Comparison of ENCODE assay signal across 8 cellular contexts in genomic region chr1:75908717-75909152, GRCh38. TPM values are rescaled to one million over a fixed set of nuclear protein-coding genes. Genes with fewer than 3 reads are reported as not detected.
DNase-seq lines count a peak whose midpoint lies in the region; ATAC-seq and TF ChIP-seq lines count a peak whose summit lies in the region.

No MANE protein-coding gene starts in this region.

- no peaks in the 10 kb centered on the region for H3K9me3 ChIP-seq in AG04450 (ENCODE audit: control insufficient read depth, insufficient read depth, low read length)
- H3K9me3 ChIP-seq in PC-3 (ENCODE audit: low read length) = no peaks in the 10 kb centered on the region; the same call in 1 of the 2 replicates

- H4K20me1 ChIP-seq in PC-3 (ENCODE audit: low read length) = no peaks in the 10 kb centered on the region

- H3K9me2 ChIP-seq in PC-3 (replicated peaks; ENCODE audit: low read length) = no peaks in the 10 kb centered on the region

- H3K36me3 ChIP-seq in PC-3 (ENCODE audit: low read depth, low read length) = no peaks in the 10 kb centered on the region

- no peaks in the 10 kb centered on the region for H3K79me2 ChIP-seq in PC-3 (ENCODE audit: low read length)

- CTCF ChIA-PET in AG04450 (lab: Charles Lee) = interaction anchor here (0.8 to 1.5 kb wide), 8 partner anchors 10 to 1235 kb away, joined by 3 to 8 read pairs (median 5); no protein-coding TSS in a partner anchor
- CTCF ChIA-PET in PC-3 (lab: Charles Lee) = no interaction called here
- CTCF ChIA-PET in activated CD4-positive, alpha-beta memory T cell treated with anti-CD3 and anti-CD28 coated beads, Interleukin-2, amount 10 ng/mL, durations not matched to agents 7 days and 5 days (lab: Charles Lee) = interaction anchor here (0.8 kb wide), 1 partner anchor 25 kb away, joined by 3 read pairs; no protein-coding TSS in a partner anchor

- H3F3A ChIP-seq in PC-3 (ENCODE audit: low read length, unreplicated experiment) = no peaks in the 10 kb centered on the region

- no peaks in the 10 kb centered on the region for H3K4me1 Mint-ChIP-seq in activated CD4-positive, alpha-beta memory T cell treated with anti-CD3 and anti-CD28 coated beads, Interleukin-2, amount 10 ng/mL, durations not matched to agents 7 days and 5 days
- H3K4me1 Mint-ChIP-seq in activated naive CD8-positive, alpha-beta T cell treated with anti-CD3 and anti-CD28 coated beads, Interleukin-2, amount 50 U/mL, for 24 hours = no peaks in the 10 kb centered on the region

- no peak overlapping the region for H3K4me3 Mint-ChIP-seq in activated CD4-positive, alpha-beta memory T cell treated with anti-CD3 and anti-CD28 coated beads, Interleukin-2, amount 10 ng/mL, durations not matched to agents 7 days and 5 days
- H3K4me3 Mint-ChIP-seq in activated naive CD8-positive, alpha-beta T cell treated with anti-CD3 and anti-CD28 coated beads, Interleukin-2, amount 50 U/mL, for 24 hours = no peak overlapping the region

- H3K4me3 ChIP-seq in AG04450 (ENCODE audit: low read depth, low read length) (no peak overlapping the region), HL-60 (replicated peaks; ENCODE audit: insufficient read depth, low read length) (no peak overlapping the region), PC-3 (ENCODE audit: low read length) (no peak overlapping the region), foreskin fibroblast (ENCODE audit: low read depth in 1 of 2, low read length in 2 of 2) (no peak overlapping the region)

- no peak overlapping the region for H3K27ac ChIP-seq in AG04450 (ENCODE audit: low read depth, low read length)
- no peak overlapping the region for H3K27ac ChIP-seq in HL-60 (replicated peaks)
- H3K27ac ChIP-seq in PC-3 (ENCODE audit: low read length) = no peak overlapping the region

- no peaks in the 10 kb centered on the region for H3K9me3 Mint-ChIP-seq in activated CD4-positive, alpha-beta memory T cell treated with anti-CD3 and anti-CD28 coated beads, Interleukin-2, amount 10 ng/mL, durations not matched to agents 7 days and 5 days
- peaks cover 15% of the 10 kb centered on the region for H3K9me3 Mint-ChIP-seq in activated naive CD8-positive, alpha-beta T cell treated with anti-CD3 and anti-CD28 coated beads, Interleukin-2, amount 50 U/mL, for 24 hours

- H3K27me3 ChIP-seq in AG04450 (ENCODE audit: control insufficient read depth, insufficient read depth, low read length) = no peaks in the 10 kb centered on the region
- no peaks in the 10 kb centered on the region for H3K27me3 ChIP-seq in HL-60 (ENCODE audit: insufficient read depth, poor library complexity, severe bottlenecking)
- peaks cover 36% of the 10 kb centered on the region for H3K27me3 ChIP-seq in PC-3 (ENCODE audit: low read length)

- H3K36me3 Mint-ChIP-seq in activated CD4-positive, alpha-beta memory T cell treated with anti-CD3 and anti-CD28 coated beads, Interleukin-2, amount 10 ng/mL, durations not matched to agents 7 days and 5 days (ENCODE audit: low read depth) = no peaks in the 10 kb centered on the region
- H3K36me3 Mint-ChIP-seq in activated naive CD8-positive, alpha-beta T cell treated with anti-CD3 and anti-CD28 coated beads, Interleukin-2, amount 50 U/mL, for 24 hours (ENCODE audit: low read depth) = peaks cover 4% of the 10 kb centered on the region

- H3K4me1 ChIP-seq in PC-3 (ENCODE audit: insufficient read depth, low read length) = 0 out of 2 replicates have a peak, but pooled peaks cover 4% of the 10 kb centered on the region

- TF ChIP-seq CTCF in AG04450 (IDR thresholded peaks at IDR 0.05; ENCODE audit: low read depth, low read length) (peak; percentile 70), HL-60 (IDR thresholded peaks at IDR 0.05; ENCODE audit: insufficient read depth, low read length) (peak; percentile 69), PC-3 (conservative IDR thresholded peaks at IDR 0.05; ENCODE audit: low read depth, low read length) (peak; percentile 86), foreskin fibroblast (IDR thresholded peaks at IDR 0.05; ENCODE audit: low read depth, low read length) (peak; percentile 57)

- no peak overlapping the region for H3K9ac ChIP-seq in PC-3 (ENCODE audit: low read length)

- DNase-seq in AG04450 (ENCODE audit: low read depth, low spot score) (peak; percentile 11), HL-60 (ENCODE audit: low read depth in 1 of 2, low spot score in 1 of 2) (peak in 1 of 2 experiments; percentile 48), PC-3 (peak; percentile 69), foreskin fibroblast (peak; percentile 35 to 71)
- no peak for DNase-seq in activated CD4-positive, alpha-beta T cell treated with anti-CD3 and anti-CD28 coated beads for 4 hours
- DNase-seq in activated CD4-positive, alpha-beta memory T cell treated with anti-CD3 and anti-CD28 coated beads, Interleukin-2, amount 10 ng/mL, durations not matched to agents 7 days and 5 days = no peak
- no peak for DNase-seq in activated naive CD8-positive, alpha-beta T cell treated with anti-CD3 and anti-CD28 coated beads, Interleukin-2, amount 50 U/mL, for 24 hours

- no TSS peak for BruUV-seq in PC-3 (replicated peaks; lab: Mats Ljungman, UMichigan)

- 0 out of 2 replicates have a peak overlapping the region, but pooled peaks have one; percentile 15 for H3K4me2 ChIP-seq in PC-3 (ENCODE audit: low read length)

- H2AFZ ChIP-seq in PC-3 (ENCODE audit: low read length) = no peak overlapping the region

- POLR2A ChIA-PET in AG04450 (lab: Yijun Ruan, JAX) = interaction anchor here (0.7 kb wide), 1 partner anchor 245 kb away, joined by 4 read pairs; no protein-coding TSS in a partner anchor
- POLR2A ChIA-PET in PC-3 (lab: Charles Lee; ENCODE audit: unreplicated experiment) = no interaction called here
- POLR2A ChIA-PET in activated CD4-positive, alpha-beta memory T cell treated with anti-CD3 and anti-CD28 coated beads, Interleukin-2, amount 10 ng/mL, durations not matched to agents 7 days and 5 days (lab: Charles Lee) = no interaction called here

- no peak overlapping the region for H3K27ac Mint-ChIP-seq in activated CD4-positive, alpha-beta memory T cell treated with anti-CD3 and anti-CD28 coated beads, Interleukin-2, amount 10 ng/mL, durations not matched to agents 7 days and 5 days
- no peak overlapping the region for H3K27ac Mint-ChIP-seq in activated naive CD8-positive, alpha-beta T cell treated with anti-CD3 and anti-CD28 coated beads, Interleukin-2, amount 50 U/mL, for 24 hours

- ATAC-seq in GM18868 (IDR thresholded peaks at IDR 0.05; ENCODE audit: unreplicated experiment) (peak; percentile 96), PC-3 (peak; percentile 79)
- no peak for ATAC-seq in activated naive CD8-positive, alpha-beta T cell treated with anti-CD3 and anti-CD28 coated beads, Interleukin-2, amount 50 U/mL, for 24 hours

- no peaks in the 10 kb centered on the region for H3K27me3 Mint-ChIP-seq in activated CD4-positive, alpha-beta memory T cell treated with anti-CD3 and anti-CD28 coated beads, Interleukin-2, amount 10 ng/mL, durations not matched to agents 7 days and 5 days
- peaks cover 2% of the 10 kb centered on the region for H3K27me3 Mint-ChIP-seq in activated naive CD8-positive, alpha-beta T cell treated with anti-CD3 and anti-CD28 coated beads, Interleukin-2, amount 50 U/mL, for 24 hours

- intact Hi-C loops in PC-3 (cut with micrococcal nuclease) = loop anchor here (5.0 kb wide), 2 partner anchors 244 to 1234 kb away; no protein-coding TSS in a partner anchor

RNA-seq across cellular contexts. Expression of gene ASB17, which starts 23.5 kb away (rescaled TPM):
- not detected in 2 replicates for polyA plus RNA-seq in AG04450 (2011; rRNA removed)
- polyA minus RNA-seq in AG04450 (2011; rRNA and poly(A)+ RNA removed) = not detected in 2 replicates
- not detected in 2 replicates for total RNA-seq in PC-3 (2014; rRNA removed)
- total RNA-seq in activated CD4-positive, alpha-beta memory T cell treated with anti-CD3 and anti-CD28 coated beads, Interleukin-2, amount 10 ng/mL, durations not matched to agents 7 days and 5 days = not detected

Comparison
In these comparisons a context has a peak if more than half of its experiments do, and no peak if none do; other contexts are left out.
1. DNase-seq: peak in AG04450 (single experiment), PC-3 (single experiment) and foreskin fibroblast (2 of 2); none in activated CD4-positive, alpha-beta T cell treated with anti-CD3 and anti-CD28 coated beads for 4 hours (0 of 2), activated CD4-positive, alpha-beta memory T cell treated with anti-CD3 and anti-CD28 coated beads, Interleukin-2, amount 10 ng/mL, durations not matched to agents 7 days and 5 days (single experiment) and activated naive CD8-positive, alpha-beta T cell treated with anti-CD3 and anti-CD28 coated beads, Interleukin-2, amount 50 U/mL, for 24 hours (single experiment).
2. Peak in every context shown above with its lines, with median percentiles within 50 percentile points of each other: CTCF ChIP-seq.